ENCODE assay signal across 17 cellular contexts in genomic region chrX:107562482-107562881, GRCh38.
DNase-seq lines count a peak whose midpoint lies in the region; ATAC-seq and TF ChIP-seq lines count a peak whose summit lies in the region.
"Had no signal": no experiment of that assay in that cellular context is flagged by ENCODE, and none has a peak within 500 bp of the region (broad histone marks: within the 10 kb centered on the region; RNA-seq: fewer than 3 reads in every experiment).

No MANE protein-coding gene starts in this region.

- no peak overlapping the region for H3K23ac ChIP-seq in mesendoderm (ENCODE audit: low read length)

- no peaks in the 10 kb centered on the region for H3K36me3 Mint-ChIP-seq in chondrocyte (ENCODE audit: low read depth)

- WGBS in mesendoderm (ENCODE audit: extremely low coverage, insufficient coverage, low lambda C conversion rate) = no CpG with 5 or more reads among the region's 3 CpGs

- peak overlapping the region; percentile 85 for H3K27ac Mint-ChIP-seq in chondrocyte (ENCODE audit: unreplicated experiment)
- H3K27ac Mint-ChIP-seq: activated CD8-positive, alpha-beta T cell treated with anti-CD3 and anti-CD28 coated beads for 36 hours; immature natural killer cell; naive thymus-derived CD4-positive, alpha-beta T cell had no signal

- H3K4me2 ChIP-seq in mesendoderm (ENCODE audit: low read length) = no peak overlapping the region

- peak; percentile 65 for DNase-seq in Daoy (ENCODE audit: low read depth)
- peak; percentile 92 for DNase-seq in NCI-H226
- DNase-seq in chondrocyte (ENCODE audit: low spot score) = no peak
- peak; percentile 69 for DNase-seq in mesendoderm
- DNase-seq in Right ventricle myocardium superior = no peak
- DNase-seq in posterior cingulate gyrus = no peak
- DNase-seq: activated CD8-positive, alpha-beta T cell treated with anti-CD3 and anti-CD28 coated beads for 36 hours; activated gamma-delta T cell; immature natural killer cell; naive thymus-derived CD4-positive, alpha-beta T cell; NCI-H2171 treated with DMSO at 0.1 percent for 48 hours; stomach had no signal

- H3K36me3 ChIP-seq in mesendoderm (ENCODE audit: control insufficient read depth, insufficient read depth, low read length) = no peaks in the 10 kb centered on the region
- H3K36me3 ChIP-seq: stomach had no signal

- H3K4ac ChIP-seq in mesendoderm (ENCODE audit: low read depth, low read length) = no peak overlapping the region

- no peak overlapping the region for H2BK5ac ChIP-seq in mesendoderm (ENCODE audit: low read length)

- H3K9ac ChIP-seq in mesendoderm (ENCODE audit: low read length) = no peak overlapping the region

- H2BK120ac ChIP-seq in mesendoderm (ENCODE audit: low read depth, low read length) = no peak overlapping the region

- peak overlapping the region; percentile 7 for H3K56ac ChIP-seq in mesendoderm (ENCODE audit: low read length)

- H3K4me3 Mint-ChIP-seq in chondrocyte (ENCODE audit: unreplicated experiment) = no peak overlapping the region
- H3K4me3 Mint-ChIP-seq: activated CD8-positive, alpha-beta T cell treated with anti-CD3 and anti-CD28 coated beads for 36 hours; central memory CD8-positive, alpha-beta T cell; immature natural killer cell; naive thymus-derived CD4-positive, alpha-beta T cell had no signal

- H3K4me3 ChIP-seq in mesendoderm (ENCODE audit: low read length) = no peak overlapping the region
- H3K4me3 ChIP-seq: stomach had no signal

- H3K18ac ChIP-seq in mesendoderm (ENCODE audit: low read length) = no peak overlapping the region

- H2AK5ac ChIP-seq in mesendoderm (ENCODE audit: low read length) = no peak overlapping the region

- intact Hi-C loops in Right ventricle myocardium superior (cut with DNase I) (no loop called here), posterior cingulate gyrus (cut with DNase I) (no loop called here)

- no peak overlapping the region for H2BK15ac ChIP-seq in mesendoderm (replicated peaks; ENCODE audit: low read depth)

- peak overlapping the region; percentile 56 for H3K27ac ChIP-seq in mesendoderm (ENCODE audit: low read depth, low read length)
- H3K27ac ChIP-seq: C4-2B, stomach had no signal

- peaks cover 3% of the 10 kb centered on the region for H3K9me3 Mint-ChIP-seq in chondrocyte (ENCODE audit: low read depth)
- H3K9me3 Mint-ChIP-seq: activated CD8-positive, alpha-beta T cell treated with anti-CD3 and anti-CD28 coated beads for 36 hours; central memory CD8-positive, alpha-beta T cell; immature natural killer cell; naive thymus-derived CD4-positive, alpha-beta T cell had no signal

- no peaks in the 10 kb centered on the region for H3K79me2 ChIP-seq in mesendoderm (ENCODE audit: control insufficient read depth, insufficient read depth, low read length)

- TF ChIP-seq CTCF in chondrocyte (IDR thresholded peaks at IDR 0.05) = no peak

- H3K4me1 ChIP-seq in mesendoderm (ENCODE audit: control insufficient read depth, low read depth, low read length) = peaks cover 5% of the 10 kb centered on the region
- H3K4me1 ChIP-seq: stomach had no signal

- ATAC-seq in HG03439 (IDR thresholded peaks at IDR 0.05; ENCODE audit: unreplicated experiment) = no peak
- no peak for ATAC-seq in HG03135 (IDR thresholded peaks at IDR 0.05; ENCODE audit: unreplicated experiment)
- no peak for ATAC-seq in Right ventricle myocardium superior (ENCODE audit: poor library complexity)
- ATAC-seq: activated CD8-positive, alpha-beta T cell treated with anti-CD3 and anti-CD28 coated beads for 36 hours; naive thymus-derived CD4-positive, alpha-beta T cell; sciatic nerve had no signal

- H3K79me1 ChIP-seq in mesendoderm (ENCODE audit: low read length) = no peaks in the 10 kb centered on the region

- no peak overlapping the region for H4K8ac ChIP-seq in mesendoderm (ENCODE audit: low read depth, low read length)

- H3K4me1 Mint-ChIP-seq in chondrocyte (ENCODE audit: low read depth) = peaks cover 40% of the 10 kb centered on the region
- H3K4me1 Mint-ChIP-seq: central memory CD8-positive, alpha-beta T cell; immature natural killer cell had no signal

- no peaks in the 10 kb centered on the region for H3K27me3 Mint-ChIP-seq in chondrocyte (ENCODE audit: low read depth)
- H3K27me3 Mint-ChIP-seq: central memory CD8-positive, alpha-beta T cell had no signal

- no peak overlapping the region for H4K5ac ChIP-seq in mesendoderm (ENCODE audit: low read length)

- H3K27me3 ChIP-seq in mesendoderm (ENCODE audit: insufficient read depth, low read length, poor library complexity) = no peaks in the 10 kb centered on the region
- H3K27me3 ChIP-seq: stomach had no signal

Comparison
In these comparisons a context has a peak if more than half of its experiments do, and no peak if none do; other contexts are left out.
1. DNase-seq: peak in Daoy (single experiment), NCI-H226 (single experiment) and mesendoderm (single experiment); none in chondrocyte (single experiment), Right ventricle myocardium superior (single experiment) and posterior cingulate gyrus (0 of 10).